12 cellular contexts compared by ENCODE assay signal in the genomic region with DNA sequence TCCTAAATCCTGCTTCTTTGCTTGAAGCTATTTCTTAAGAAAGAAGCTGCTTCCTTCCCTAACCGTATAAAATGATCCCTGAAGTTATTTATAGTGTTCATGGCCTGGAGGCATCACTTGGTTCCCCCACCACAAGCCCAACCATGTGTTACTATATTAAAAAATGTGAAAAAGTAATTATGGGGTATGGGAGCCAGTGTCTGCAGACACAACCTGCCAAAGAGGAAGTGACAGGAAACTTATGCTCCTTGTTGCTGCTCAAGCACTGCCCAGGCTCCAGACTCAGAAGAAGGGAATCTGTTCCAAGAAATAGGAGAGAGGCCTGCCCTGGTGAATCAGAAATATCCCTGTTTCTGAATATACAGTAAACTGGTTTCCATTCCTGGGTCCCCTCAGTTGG.
DNase-seq lines count a peak whose midpoint lies in the region; ATAC-seq, FAIRE-seq and TF ChIP-seq lines count a peak whose summit lies in the region.
"Had no signal": no experiment of that assay in that cellular context is flagged by ENCODE, and none has a peak within 500 bp of the region (broad histone marks: within the 10 kb centered on the region; RNA-seq: fewer than 3 reads in every experiment).

No MANE protein-coding gene starts in this region.

- H3K27me3 ChIP-seq in GM12878 (replicated peaks in 1 of 2; ENCODE audit: control insufficient read depth in 2 of 2, insufficient read depth in 2 of 2, low read length in 1 of 2) (peaks cover 0 to 4% of the 10 kb centered on the region in 2 experiments; a peak in 1 of 4 replicates), stomach smooth muscle (ENCODE audit: control insufficient read depth in 1 of 2, insufficient read depth in 2 of 2, low read length in 2 of 2) (no peaks in the 10 kb centered on the region), Peyer's patch (no peaks in the 10 kb centered on the region)

- DNase-seq in Kasumi-1 (lab: John Stamatoyannopoulos, UW), result peak; percentile 86 to 88
- no peak for DNase-seq in GM12878 (ENCODE audit: low read depth, low spot score)
- DNase-seq in left ventricle myocardium superior, result no peak
- no peak for DNase-seq in Peyer's patch
- no peak for DNase-seq in DMS79 (lab: John Stamatoyannopoulos, UW)
- DNase-seq: activated naive CD8-positive, alpha-beta T cell treated with anti-CD3 and anti-CD28 coated beads, Interleukin-2, amount 10 ng/mL, durations not matched to agents 7 days and 5 days; H7; head of caudate nucleus had no signal

- SMC1A ChIA-PET in GM12878 (lab: Charles Lee; ENCODE audit: uncharacterized antibody, unreplicated experiment), result interaction anchor here (0.6 to 4.6 kb wide), 9 partner anchors 9 to 1229 kb away, joined by 3 to 36 read pairs (median 4); no protein-coding TSS in a partner anchor

- no peak for TF ChIP-seq CTCF in GM12878 (IDR thresholded peaks at IDR 0.05 in 2 of 3, conservative IDR thresholded peaks at IDR 0.05 in 1 of 3; ENCODE audit: control insufficient read depth in 2 of 3, extremely low read depth in 1 of 3, insufficient read depth in 1 of 3, low read depth in 3 of 3, low read length in 3 of 3)
- TF ChIP-seq CTCF in Peyer's patch (IDR thresholded peaks at IDR 0.05), result no peak

- CTCF ChIA-PET in GM12878 (lab: Yijun Ruan, JAX), result interaction anchor here (0.7 to 7.6 kb wide), 13 partner anchors 9 to 743 kb away, joined by 3 to 68 read pairs (median 4); no protein-coding TSS in a partner anchor

- no peaks in the 10 kb centered on the region for H3K79me2 ChIP-seq in GM12878 (ENCODE audit: control insufficient read depth, insufficient read depth, low read length)

- TF ChIP-seq POLR2A in GM12878 (IDR thresholded peaks at IDR 0.05; ENCODE audit: low read depth, low read length) (no peak), Peyer's patch (IDR thresholded peaks at IDR 0.05) (no peak)

- FAIRE-seq in GM12878 (lab: Jason Lieb, UNC), result no peak

- intact Hi-C loops in GM12878 (cut with micrococcal nuclease; ENCODE audit: unreplicated experiment) (loop anchor here (2.0 kb wide), 1 partner anchor 243 kb away; no protein-coding TSS in a partner anchor), left ventricle myocardium superior (cut with micrococcal nuclease) (loop anchor here (5.0 kb wide), 1 partner anchor 631 kb away; no protein-coding TSS in a partner anchor)

- H3K4me1 ChIP-seq in GM12878 (ENCODE audit: control insufficient read depth, insufficient read depth, low read length) (no peaks in the 10 kb centered on the region), stomach smooth muscle (ENCODE audit: control insufficient read depth, insufficient read depth, low read length) (peaks cover 11% of the 10 kb centered on the region), Peyer's patch (peaks cover 0 to 13% (median 0%) of the 10 kb centered on the region in 4 donors)

- H3K4me3 ChIP-seq in GM12878 (no peak overlapping the region), stomach smooth muscle (ENCODE audit: low read length in 2 of 2) (no peak overlapping the region), Peyer's patch (no peak overlapping the region)
- H3K4me3 ChIP-seq: lung had no signal

- no peaks in the 10 kb centered on the region for H3K9me3 ChIP-seq in GM12878 (replicated peaks; ENCODE audit: control insufficient read depth, insufficient read depth, low read length)
- H3K9me3 ChIP-seq in stomach smooth muscle (ENCODE audit: control insufficient read depth in 2 of 2, low read length in 2 of 2), result no peaks in the 10 kb centered on the region
- H3K9me3 ChIP-seq in Peyer's patch, result no peaks in the 10 kb centered on the region

- H3K4me2 ChIP-seq in GM12878 (ENCODE audit: control insufficient read depth, insufficient read depth), result no peak overlapping the region

- H4K20me1 ChIP-seq in GM12878 (ENCODE audit: control insufficient read depth, insufficient read depth), result no peaks in the 10 kb centered on the region

- RAD21 ChIA-PET in GM12878 (lab: Charles Lee; ENCODE audit: unreplicated experiment), result interaction anchor here (0.8 to 2.1 kb wide), 5 partner anchors 156 to 635 kb away, joined by 3 to 10 read pairs (median 7); no protein-coding TSS in a partner anchor

- H3K36me3 ChIP-seq in GM12878 (ENCODE audit: control insufficient read depth in 2 of 2, insufficient read depth in 2 of 2, low read length in 1 of 2) (no peaks in the 10 kb centered on the region), stomach smooth muscle (ENCODE audit: control insufficient read depth in 2 of 2, insufficient read depth in 2 of 2, low read length in 2 of 2) (no peaks in the 10 kb centered on the region), Peyer's patch (no peaks in the 10 kb centered on the region)

- WGBS in GM12878 (ENCODE audit: insufficient coverage, insufficient replicate concordance, low lambda C conversion rate, missing lambda C conversion rate), result 6% methylated on average over 1 of the region's 1 CpG

- no peak for ATAC-seq in GM12878
- ATAC-seq in left ventricle myocardium superior, result peak; percentile 74
- no peak for ATAC-seq in HG03457 (IDR thresholded peaks at IDR 0.05; ENCODE audit: unreplicated experiment)
- ATAC-seq in HG03432 (IDR thresholded peaks at IDR 0.05; ENCODE audit: unreplicated experiment), result no peak

- no TSS peak for BruUV-seq in GM12878 (replicated peaks; lab: Mats Ljungman, UMichigan)

- POLR2A ChIA-PET in GM12878 (lab: Charles Lee), result no interaction called here

- no peak overlapping the region for H2AFZ ChIP-seq in GM12878 (ENCODE audit: control insufficient read depth, low read depth, low read length)

- TF ChIP-seq EP300 in GM12878 (IDR thresholded peaks at IDR 0.05; ENCODE audit: borderline replicate concordance in 1 of 2, control insufficient read depth in 1 of 2, low read depth in 2 of 2, low read length in 2 of 2), result no peak

- no peak for TF ChIP-seq RAD21 in GM12878 (IDR thresholded peaks at IDR 0.05; ENCODE audit: insufficient read depth, low read depth, low read length)

- H3K27ac ChIP-seq in GM12878 (ENCODE audit: control insufficient read depth, insufficient read depth), result no peak overlapping the region
- peak overlapping the region; percentile 6 for H3K27ac ChIP-seq in stomach smooth muscle (ENCODE audit: low read length)
- H3K27ac ChIP-seq in Peyer's patch, result peak overlapping the region in 1 of 4 donors; percentile 10

- no peak overlapping the region for H3K9ac ChIP-seq in GM12878 (ENCODE audit: control insufficient read depth, insufficient read depth, low read length)
- H3K9ac ChIP-seq in stomach smooth muscle (ENCODE audit: low read length in 2 of 2), result no peak overlapping the region

- in situ Hi-C loops in GM12878 (cut with MboI), result no loop called here

TF ChIP-seq in GM12878, 131 proteins besides CTCF, POLR2A, EP300 and RAD21:
- TF ChIP-seq CREM (IDR thresholded peaks at IDR 0.05; ENCODE audit: low read depth), result no peak
- peak; percentile 51; the same call in 1 of the 2 replicates for TF ChIP-seq SPI1 (IDR thresholded peaks at IDR 0.05; ENCODE audit: borderline replicate concordance, insufficient read depth, low read depth, low read length)
TF ChIP-seq in GM12878: peak in this region for 1.

Comparison
In these comparisons a context has a peak if more than half of its experiments do, and no peak if none do; other contexts are left out.
1. DNase-seq: peak in Kasumi-1 (2 of 2); none in GM12878 (single experiment), left ventricle myocardium superior (single experiment), Peyer's patch (0 of 3) and DMS79 (single experiment).